1 cellular context compared by ENCODE assay signal in the genomic region with DNA sequence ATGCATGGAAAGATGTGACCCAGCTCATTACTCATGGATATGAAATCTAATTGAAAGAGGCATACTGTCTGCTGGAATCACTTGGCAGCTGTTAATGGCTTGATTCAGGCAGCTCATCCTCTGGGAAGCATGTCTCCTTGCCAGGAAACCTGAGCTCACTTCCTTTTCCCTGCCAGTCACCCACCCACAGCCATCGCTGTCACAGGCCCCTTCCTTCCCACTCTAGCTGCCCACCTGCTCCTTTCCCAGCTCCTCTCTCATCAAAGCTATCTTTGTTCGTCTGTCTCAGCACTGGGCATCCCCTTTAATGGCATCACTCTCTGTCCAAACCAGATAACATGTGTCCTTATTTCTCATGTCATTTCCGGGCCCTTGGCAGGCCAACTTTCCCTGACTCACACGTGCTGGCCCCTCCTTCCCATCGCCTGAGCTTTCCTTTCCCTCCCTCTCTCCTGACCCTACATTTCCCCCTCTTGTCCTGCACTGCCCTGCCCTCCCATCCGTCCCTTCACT.
TF ChIP-seq lines count a peak whose summit lies in the region.

No MANE protein-coding gene starts in this region.

TF ChIP-seq in HepG2, 621 proteins besides CTCF, POLR2A, EP300 and RAD21 (continued from another document):
- TF ChIP-seq ZNF407 (CRISPR knock-in tag; IDR thresholded peaks at IDR 0.05; ENCODE audit: not compliant biosample characterization) (no peak), ZNF136 (CRISPR knock-in tag; IDR thresholded peaks at IDR 0.05; ENCODE audit: low read depth) (no peak), GPN1 (CRISPR knock-in tag; IDR thresholded peaks at IDR 0.05; ENCODE audit: borderline replicate concordance) (no peak), RFX3 (CRISPR knock-in tag; IDR thresholded peaks at IDR 0.05) (no peak), ZSCAN20 (CRISPR knock-in tag; IDR thresholded peaks at IDR 0.05; ENCODE audit: borderline replicate concordance) (no peak)
TF ChIP-seq in HepG2: peak in this region for 0.
